Comparison of ENCODE assay signal across 9 cellular contexts in the genomic region with DNA sequence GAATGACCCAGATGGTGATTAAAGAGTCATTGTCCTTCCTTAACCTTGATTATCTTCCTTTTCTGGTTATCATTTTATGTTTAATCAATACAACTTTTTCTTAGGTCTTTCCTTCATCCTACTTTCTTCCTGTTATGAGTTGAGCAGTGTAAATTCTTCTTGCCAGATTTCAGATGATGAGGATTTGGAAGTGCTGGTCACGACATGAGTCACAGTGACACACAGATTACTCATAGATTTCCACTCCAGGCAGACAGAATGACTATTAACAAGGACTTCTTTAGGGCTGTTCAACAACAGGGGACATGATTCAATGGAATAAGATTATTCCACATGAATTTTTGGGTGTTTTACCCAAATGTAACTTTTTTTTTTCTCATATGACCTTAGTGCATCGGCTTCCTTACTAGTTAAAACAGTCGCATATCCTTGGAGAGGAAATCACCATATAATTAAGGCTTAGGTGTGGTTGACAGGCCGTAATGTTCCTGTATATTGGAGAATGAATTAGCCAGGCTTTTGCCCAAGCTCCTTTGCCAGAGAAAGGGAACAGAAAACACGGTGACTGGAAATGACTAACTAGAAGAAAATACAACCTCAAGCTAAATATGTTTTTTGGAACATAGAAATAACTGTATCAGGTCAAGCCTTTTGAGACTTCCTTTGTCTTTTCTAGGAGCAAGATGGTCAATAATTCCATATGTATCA. TPM values are rescaled to one million over a fixed set of nuclear protein-coding genes. Genes with fewer than 3 reads are reported as not detected.
DNase-seq lines count a peak whose midpoint lies in the region; ATAC-seq, FAIRE-seq and TF ChIP-seq lines count a peak whose summit lies in the region.
"Had no signal": no experiment of that assay in that cellular context is flagged by ENCODE, and none has a peak within 500 bp of the region (broad histone marks: within the 10 kb centered on the region; RNA-seq: fewer than 3 reads in every experiment).

No MANE protein-coding gene starts in this region.

- H3K4me3 Mint-ChIP-seq in stimulated activated naive CD8-positive, alpha-beta T cell treated with anti-CD3 and anti-CD28 coated beads, Interleukin-15, amount 100 ng/mL, for 72 hours, result no peak overlapping the region
- H3K4me3 Mint-ChIP-seq in astrocyte (ENCODE audit: unreplicated experiment), result no peak overlapping the region

- no peaks in the 10 kb centered on the region for H3K36me3 Mint-ChIP-seq in astrocyte (ENCODE audit: low read depth, unreplicated experiment)

- DNase-seq in stimulated activated naive CD8-positive, alpha-beta T cell treated with anti-CD3 and anti-CD28 coated beads, Interleukin-15, Interleukin-2, amounts not matched to agents 100 U/mL and 50 U/mL, for 24 hours, result no peak
- no peak for DNase-seq in stimulated activated naive CD8-positive, alpha-beta T cell treated with anti-CD3 and anti-CD28 coated beads, Interleukin-15, amount 100 ng/mL, for 72 hours
- peak; percentile 99 for DNase-seq in astrocyte (ENCODE audit: low read depth)
- DNase-seq in stomach, result no peak
- DNase-seq in GDM1 (lab: John Stamatoyannopoulos, UW), result no peak
- DNase-seq: activated CD4-positive, alpha-beta T cell treated with anti-CD3 and anti-CD28 coated beads for 1 hour had no signal

- H3K4me3 ChIP-seq in astrocyte (ENCODE audit: insufficient read depth, low read depth, low read length) (no peak overlapping the region), stomach (no peak overlapping the region)

- ATAC-seq in stimulated activated naive CD8-positive, alpha-beta T cell treated with anti-CD3 and anti-CD28 coated beads, Interleukin-15, Interleukin-2, amounts not matched to agents 100 U/mL and 50 U/mL, for 24 hours, result peak; percentile 49
- no peak for ATAC-seq in stimulated activated naive CD8-positive, alpha-beta T cell treated with anti-CD3 and anti-CD28 coated beads, Interleukin-15, amount 100 ng/mL, for 72 hours
- ATAC-seq in HG03432 (IDR thresholded peaks at IDR 0.05; ENCODE audit: unreplicated experiment) (no peak), GM19467 (IDR thresholded peaks at IDR 0.05; ENCODE audit: unreplicated experiment) (no peak)

- WGBS in stomach, 5 donors, result 70 to 78% (median 72%) methylated on average over 5 of the region's 5 CpGs

- intact Hi-C loops in stomach (cut with DNase I; ENCODE audit: low total_unique reads), result no loop called here

- H3K9me3 Mint-ChIP-seq in stimulated activated naive CD8-positive, alpha-beta T cell treated with anti-CD3 and anti-CD28 coated beads, Interleukin-15, amount 100 ng/mL, for 72 hours, result peaks cover 0 to 4% of the 10 kb centered on the region in 2 donors
- H3K9me3 Mint-ChIP-seq in astrocyte (ENCODE audit: unreplicated experiment), result no peaks in the 10 kb centered on the region

- no peaks in the 10 kb centered on the region for H3K36me3 ChIP-seq in astrocyte (ENCODE audit: insufficient read depth, low read length)
- no peaks in the 10 kb centered on the region for H3K36me3 ChIP-seq in stomach

- H3K4me1 Mint-ChIP-seq in stimulated activated naive CD8-positive, alpha-beta T cell treated with anti-CD3 and anti-CD28 coated beads, Interleukin-15, amount 100 ng/mL, for 72 hours, result peaks cover 5% of the 10 kb centered on the region
- peaks cover 32% of the 10 kb centered on the region for H3K4me1 Mint-ChIP-seq in astrocyte (ENCODE audit: low read depth, unreplicated experiment)

- H3K9me3 ChIP-seq in astrocyte (ENCODE audit: insufficient read depth, low read depth, low read length), result no peaks in the 10 kb centered on the region
- H3K9me3 ChIP-seq in stomach, result no peaks in the 10 kb centered on the region

- peak overlapping the region; percentile 97 for H3K27ac ChIP-seq in astrocyte (ENCODE audit: low read depth, low read length)
- peak overlapping the region in 2 of 5 donors; percentile 24 to 49 for H3K27ac ChIP-seq in stomach

- FAIRE-seq in astrocyte (lab: Jason Lieb, UNC), result peak; percentile 99
- FAIRE-seq in islet of Langerhans (lab: Jason Lieb, UNC), result peak; percentile 72

- peaks cover 64% of the 10 kb centered on the region for H3K4me1 ChIP-seq in astrocyte (ENCODE audit: insufficient read depth, low read length)
- H3K4me1 ChIP-seq in stomach, result no peaks in the 10 kb centered on the region

- TF ChIP-seq CTCF in astrocyte (IDR thresholded peaks at IDR 0.05; ENCODE audit: insufficient read depth, low read depth, low read length) (no peak), stomach (IDR thresholded peaks at IDR 0.05) (no peak)

- no peaks in the 10 kb centered on the region for H4K20me1 ChIP-seq in astrocyte (ENCODE audit: insufficient read depth, low read length)

- peak overlapping the region; percentile 62 for H3K4me2 ChIP-seq in astrocyte (ENCODE audit: low read length)

- no peaks in the 10 kb centered on the region for H3K27me3 Mint-ChIP-seq in stimulated activated naive CD8-positive, alpha-beta T cell treated with anti-CD3 and anti-CD28 coated beads, Interleukin-15, amount 100 ng/mL, for 72 hours
- H3K27me3 Mint-ChIP-seq in astrocyte (ENCODE audit: low read depth, unreplicated experiment), result no peaks in the 10 kb centered on the region

- H3K79me2 ChIP-seq in astrocyte (ENCODE audit: insufficient read depth, low read length), result peaks cover 54% of the 10 kb centered on the region

- H2AFZ ChIP-seq in astrocyte (ENCODE audit: low read depth, low read length), result no peak overlapping the region

- TF ChIP-seq POLR2A in stomach (IDR thresholded peaks at IDR 0.05), result no peak

- no peaks in the 10 kb centered on the region for H3K27me3 ChIP-seq in astrocyte (ENCODE audit: insufficient read depth, low read length)
- no peaks in the 10 kb centered on the region for H3K27me3 ChIP-seq in stomach

- TF ChIP-seq EP300 in stomach (IDR thresholded peaks at IDR 0.05), result no peak

- H3K27ac Mint-ChIP-seq in stimulated activated naive CD8-positive, alpha-beta T cell treated with anti-CD3 and anti-CD28 coated beads, Interleukin-15, amount 100 ng/mL, for 72 hours, result peak overlapping the region in 1 of 2 donors; percentile 19
- H3K27ac Mint-ChIP-seq in astrocyte (ENCODE audit: unreplicated experiment), result peak overlapping the region; percentile 89

- H3K9ac ChIP-seq in astrocyte (ENCODE audit: low read length), result peak overlapping the region; percentile 78

RNA-seq across cellular contexts. Expression of a gene that starts 44.2 kb away (rescaled TPM):
- total RNA-seq in astrocyte (1.3 and 2.6 TPM in 2 replicates), stomach (1 to 10 TPM in 3 of 5 donors, under 1 TPM in 2; 0.45 to 8.3 (median 1.0) TPM)
- 1 to 10 TPM; 1.5 to 6.0 (median 2.9) TPM for polyA plus RNA-seq in stomach
